33 cellular contexts compared by ENCODE assay signal in genomic region chr1:154076413-154076812, GRCh38.
"Had no signal": no experiment of that assay in that cellular context is flagged by ENCODE, and none has a peak within 500 bp of the region (broad histone marks: within the 10 kb centered on the region; RNA-seq: fewer than 3 reads in every experiment).

No MANE protein-coding gene starts in this region.

- H3K4me1 ChIP-seq: adrenal gland, ascending aorta, body of pancreas, breast epithelium had no signal

- DNase-seq: activated effector memory CD4-positive, alpha-beta T cell treated with anti-CD3 and anti-CD28 coated beads, Interleukin-2, amount 50 U/mL, for 16 hours; activated effector memory CD4-positive, alpha-beta T cell treated with Interleukin-2 at 50 U/mL for 16 hours; activated gamma-delta T cell; activated gamma-delta T cell treated with Interleukin-2 at 50 U/mL for 16 hours; activated naive CD4-positive, alpha-beta T cell; activated naive CD4-positive, alpha-beta T cell treated with anti-CD3 and anti-CD28 coated beads for 36 hours; activated naive CD4-positive, alpha-beta T cell treated with anti-CD3 and anti-CD28 coated beads, Interleukin-2, amount 10 ng/mL, durations not matched to agents 7 days and 5 days; activated naive CD4-positive, alpha-beta T cell treated with anti-CD3 and anti-CD28 coated beads, Interleukin-2, amount 50 U/mL, for 16 hours; activated naive CD4-positive, alpha-beta T cell treated with Interleukin-2 at 50 U/mL for 16 hours; activated naive CD8-positive, alpha-beta T cell treated with anti-CD3 and anti-CD28 coated beads for 36 hours; activated naive CD8-positive, alpha-beta T cell treated with anti-CD3 and anti-CD28 coated beads, Interleukin-2, amount 10 ng/mL, durations not matched to agents 7 days and 5 days; activated naive CD8-positive, alpha-beta T cell treated with anti-CD3 and anti-CD28 coated beads, Interleukin-2, amount 50 U/mL, for 24 hours; activated T-cell treated with anti-CD3 and anti-CD28 coated beads, Interleukin-2, amount 50 U/mL, for 4 hours; activated T-cell treated with anti-CD3 and anti-CD28 coated beads, Interleukin-2, amount 50 U/mL, for 48 hours; activated T-cell treated with anti-CD3 and anti-CD28 coated beads, Interleukin-2, amount 50 U/mL, for 72 hours; adrenal gland; amniotic stem cell; amygdala; anterior cingulate cortex; aorta; body of pancreas; brain microvascular endothelial cell; caudate nucleus; central memory CD4-positive, alpha-beta T cell; cerebellar nuclear complex had no signal

- ATAC-seq: activated naive CD4-positive, alpha-beta T cell treated with anti-CD3 and anti-CD28 coated beads, Interleukin-2, amount 50 U/mL, for 72 hours; activated naive CD8-positive, alpha-beta T cell treated with anti-CD3 and anti-CD28 coated beads, Interleukin-2, amount 50 U/mL, for 24 hours; activated T-cell treated with anti-CD3 and anti-CD28 coated beads, Interleukin-2, amount 50 U/mL, for 4 hours; activated T-cell treated with anti-CD3 and anti-CD28 coated beads, Interleukin-2, amount 50 U/mL, for 72 hours; activated T-helper 17 cell treated with anti-CD3 and anti-CD28 coated beads, Interleukin-2, amount 50 U/mL, for 72 hours; body of pancreas had no signal

- H3K36me3 ChIP-seq: adrenal gland, ascending aorta, brain microvascular endothelial cell, breast epithelium, cardiac muscle cell had no signal

- H3K27me3 ChIP-seq: adrenal gland, ascending aorta, body of pancreas, brain microvascular endothelial cell, breast epithelium, cardiac muscle cell had no signal

- H3K9me3 ChIP-seq: adrenal gland, body of pancreas had no signal

- H3K27ac ChIP-seq: adrenal gland, ascending aorta, body of pancreas, brain microvascular endothelial cell, breast epithelium, cardiac muscle cell had no signal

- H3K4me3 ChIP-seq: adrenal gland, ascending aorta, body of pancreas, breast epithelium, cardiac muscle cell had no signal

- FAIRE-seq: astrocyte, bronchial epithelial cell, colon had no signal
